Comparison of ENCODE assay signal across 8 cellular contexts in genomic region chr20:53939554-53940355, GRCh38.
DNase-seq lines count a peak whose midpoint lies in the region; ATAC-seq, FAIRE-seq and TF ChIP-seq lines count a peak whose summit lies in the region.

No MANE protein-coding gene starts in this region.

- ATAC-seq in GM21381 (IDR thresholded peaks at IDR 0.05; ENCODE audit: unreplicated experiment) (peak; percentile 67), thoracic aorta (ENCODE audit: insufficient number of reproducible peaks, low FRiP score, low read depth) (peak; percentile 63)

- H3K27me3 ChIP-seq in HUES48 (ENCODE audit: control insufficient read depth, insufficient read depth, low read length) (no peaks in the 10 kb centered on the region), thoracic aorta (replicated peaks; ENCODE audit: insufficient read depth) (no peaks in the 10 kb centered on the region)

- TF ChIP-seq CTCF in thoracic aorta (IDR thresholded peaks at IDR 0.05): peak; percentile 59

- FAIRE-seq in frontal cortex (lab: Jason Lieb, UNC): no peak

- peak overlapping the region; percentile 38 for H3K9ac ChIP-seq in HUES48 (ENCODE audit: low read depth, low read length)

- no peaks in the 10 kb centered on the region for H3K9me3 ChIP-seq in HUES48 (ENCODE audit: control insufficient read depth, insufficient read depth, low read length)
- H3K9me3 ChIP-seq in thoracic aorta: no peaks in the 10 kb centered on the region

- DNase-seq in D341Med (ENCODE audit: low spot score) (peak; percentile 80), RPMI8226 (peak; percentile 85), frontal cortex (ENCODE audit: low spot score in 2 of 2) (peak; percentile 31 to 55), occipital lobe (lab: John Stamatoyannopoulos, UW) (peak; percentile 70), thoracic aorta (ENCODE audit: low spot score) (peak; percentile 64)
- peak; percentile 46 for DNase-seq in activated effector memory CD4-positive, alpha-beta T cell treated with Interleukin-2 at 50 U/mL for 16 hours

- H3K4me3 ChIP-seq in HUES48 (ENCODE audit: low read depth, low read length) (peak overlapping the region; percentile 18), thoracic aorta (peak overlapping the region; percentile 11)

- H3K27ac ChIP-seq in HUES48 (ENCODE audit: low read depth, low read length): peak overlapping the region; percentile 81
- peak overlapping the region; percentile 3 to 37 for H3K27ac ChIP-seq in thoracic aorta

- H3K36me3 ChIP-seq in HUES48 (ENCODE audit: control insufficient read depth, insufficient read depth, low read length): no peaks in the 10 kb centered on the region
- no peaks in the 10 kb centered on the region for H3K36me3 ChIP-seq in thoracic aorta

- H3K4me1 ChIP-seq in HUES48 (ENCODE audit: control insufficient read depth, insufficient read depth, low read length) (peaks cover 53% of the 10 kb centered on the region), thoracic aorta (ENCODE audit: control insufficient read depth in 1 of 2, low read depth in 2 of 2) (peaks cover 20 to 22% of the 10 kb centered on the region in 2 donors)

Comparison
In these comparisons a context has a peak if more than half of its experiments do, and no peak if none do; other contexts are left out.
1. Peak in every context shown above with its lines: DNase-seq, ATAC-seq, H3K4me3 ChIP-seq and H3K27ac ChIP-seq.